ENCODE assay signal across 19 cellular contexts in genomic region chr20:63557481-63557891, GRCh38. TPM values are rescaled to one million over a fixed set of nuclear protein-coding genes. Genes with fewer than 3 reads are reported as not detected.
DNase-seq lines count a peak whose midpoint lies in the region; ATAC-seq, FAIRE-seq and TF ChIP-seq lines count a peak whose summit lies in the region.
"Had no signal": no experiment of that assay in that cellular context is flagged by ENCODE, and none has a peak within 500 bp of the region (broad histone marks: within the 10 kb centered on the region; RNA-seq: fewer than 3 reads in every experiment).

No MANE protein-coding gene starts in this region.

- POLR2A ChIA-PET in HepG2 (lab: Yijun Ruan, JAX): interaction anchor here (1.3 to 1.6 kb wide), 3 partner anchors 11 to 20 kb away, joined by 3 to 7 read pairs (median 6); partner anchors contain the start of genes HELZ2 and PTK6

- TF ChIP-seq RAD21 in HepG2 (CRISPR knock-in tag; IDR thresholded peaks at IDR 0.05): 0 out of 2 replicates have a peak, but pooled peaks have one; percentile 25

- H3K4me2 ChIP-seq in HepG2 (ENCODE audit: low read depth, low read length) (peak overlapping the region; percentile 58), neural progenitor cell (peak overlapping the region; percentile 52)
- H3K4me2 ChIP-seq: BLaER1 had no signal

- no peak overlapping the region for H3K9ac ChIP-seq in HepG2 (ENCODE audit: insufficient read depth, low read depth, low read length)
- no peak overlapping the region for H3K9ac ChIP-seq in neural progenitor cell
- H3K9ac ChIP-seq: BLaER1 had no signal

- H4K20me1 ChIP-seq in HepG2 (ENCODE audit: insufficient read depth, low read length) (no peaks in the 10 kb centered on the region; the same call in 1 of the 2 replicates), neural progenitor cell (ENCODE audit: low read depth) (no peaks in the 10 kb centered on the region)

- peaks cover 11% of the 10 kb centered on the region for H3F3A ChIP-seq in neural progenitor cell (ENCODE audit: low read depth)

- TF ChIP-seq EP300 in HepG2 (IDR thresholded peaks at IDR 0.05; ENCODE audit: low read depth in 2 of 2, low read length in 2 of 2) (no peak), HepG2 (CRISPR knock-in tag; IDR thresholded peaks at IDR 0.05; ENCODE audit: borderline replicate concordance) (no peak)

- H3K36me3 ChIP-seq in HepG2 (replicated peaks in 1 of 2; ENCODE audit: control insufficient read depth in 1 of 2, insufficient read depth in 2 of 2, low read length in 2 of 2): no peaks in the 10 kb centered on the region; a peak in 1 of 5 replicates
- H3K36me3 ChIP-seq in right lobe of liver: peaks cover 0 to 27% (median 9%) of the 10 kb centered on the region in 4 donors
- H3K36me3 ChIP-seq in neural progenitor cell: no peaks in the 10 kb centered on the region
- H3K36me3 ChIP-seq: BLaER1 had no signal

- DNase-seq in HepG2 (ENCODE audit: low spot score) (no peak), right lobe of liver (no peak), neural progenitor cell (ENCODE audit: low spot score) (no peak), GM19240 (ENCODE audit: insufficient read length, low spot score) (no peak), NCI-H524 treated with DMSO at 0.1 percent for 48 hours (lab: John Stamatoyannopoulos, UW) (no peak)
- DNase-seq: 8988T; AML-193; Calu3; CD8-positive, alpha-beta memory T cell; DMS 273 treated with DMSO at 0.1 percent for 48 hours; HCEC 1CT; HFFc6 had no signal

- peaks cover 33% of the 10 kb centered on the region for H3K4me1 ChIP-seq in HepG2 (ENCODE audit: insufficient read depth, low read length)
- H3K4me1 ChIP-seq in right lobe of liver: no peaks in the 10 kb centered on the region
- H3K4me1 ChIP-seq in neural progenitor cell: peaks cover 12% of the 10 kb centered on the region

- H3K9me3 ChIP-seq in HepG2 (ENCODE audit: low read length): no peaks in the 10 kb centered on the region
- H3K9me3 ChIP-seq in right lobe of liver: no peaks in the 10 kb centered on the region
- H3K9me3 ChIP-seq in neural progenitor cell (ENCODE audit: low read depth): no peaks in the 10 kb centered on the region
- H3K9me3 ChIP-seq: BLaER1 had no signal

- no peak for FAIRE-seq in HepG2 (lab: Jason Lieb, UNC)
- FAIRE-seq: H1, HTR-8/SVneo, K562 had no signal

- TF ChIP-seq POLR2A in HepG2 (IDR thresholded peaks at IDR 0.05; ENCODE audit: insufficient read depth in 1 of 2, low read depth in 2 of 2, low read length in 2 of 2) (no peak), right lobe of liver (IDR thresholded peaks at IDR 0.05) (no peak)

- peak; percentile 49 for ATAC-seq in HepG2
- no peak for ATAC-seq in right lobe of liver
- no peak for ATAC-seq in GM18867 (IDR thresholded peaks at IDR 0.05; ENCODE audit: unreplicated experiment)
- ATAC-seq: K562 had no signal

- H3K27me3 ChIP-seq in HepG2 (ENCODE audit: control insufficient read depth in 1 of 2, insufficient read depth in 2 of 2, low read length in 2 of 2) (peaks cover 9 to 22% of the 10 kb centered on the region in 2 experiments; a peak in 3 of 5 replicates), right lobe of liver (no peaks in the 10 kb centered on the region), neural progenitor cell (peaks cover 9% of the 10 kb centered on the region)

- intact Hi-C loops in HepG2 (cut with micrococcal nuclease; ENCODE audit: unreplicated experiment) (no loop called here), right lobe of liver (cut with DNase I) (no loop called here)

- in situ Hi-C loops in HepG2 (cut with HindIII; ENCODE audit: extremely low pct_ligation_motif_present, low pct_unique_long_range_greater_than_20kb): no loop called here

- TF ChIP-seq CTCF in HepG2 (CRISPR knock-in tag; IDR thresholded peaks at IDR 0.05) (no peak), right lobe of liver (IDR thresholded peaks at IDR 0.05) (no peak), brain (conservative IDR thresholded peaks at IDR 0.05) (no peak), neural progenitor cell (IDR thresholded peaks at IDR 0.05) (no peak)

- CTCF ChIA-PET in HepG2 (lab: Yijun Ruan, JAX; ENCODE audit: low intra/inter-chr PET ratio, low total read pairs): no interaction called here

- WGBS in HepG2 (ENCODE audit: low lambda C conversion rate): 42% methylated on average over 16 of the region's 19 CpGs
- WGBS in right lobe of liver (ENCODE audit: insufficient coverage, low coverage, low lambda C conversion rate, missing lambda C conversion rate): 87% methylated on average over 6 of the region's 19 CpGs

- peaks cover 0 to 2% (median 0%) of the 10 kb centered on the region in 5 experiments for H3K9me3 Mint-ChIP-seq in brain
- H3K9me3 Mint-ChIP-seq in neural progenitor cell: peaks cover 2% of the 10 kb centered on the region
- H3K9me3 Mint-ChIP-seq: CD8-positive, alpha-beta memory T cell; HFFc6 had no signal

- H3K4me3 ChIP-seq in HepG2 (replicated peaks in 1 of 3; ENCODE audit: insufficient read depth in 1 of 3, low read depth in 2 of 3, low read length in 3 of 3): peak overlapping the region in 1 of 3 experiments; percentile 30; a peak in 1 of 6 replicates
- H3K4me3 ChIP-seq in right lobe of liver: no peak overlapping the region
- H3K4me3 ChIP-seq in neural progenitor cell: no peak overlapping the region
- H3K4me3 ChIP-seq: BLaER1, K562 had no signal

- H3K36me3 Mint-ChIP-seq in brain: peaks cover 3% of the 10 kb centered on the region
- H3K36me3 Mint-ChIP-seq in neural progenitor cell: peaks cover 2% of the 10 kb centered on the region

- H3K4me1 Mint-ChIP-seq in brain (peaks cover 13% of the 10 kb centered on the region), neural progenitor cell (peaks cover 10% of the 10 kb centered on the region)

- H3K4me3 Mint-ChIP-seq in brain (no peak overlapping the region), neural progenitor cell (peak overlapping the region; percentile 71)
- H3K4me3 Mint-ChIP-seq: CD8-positive, alpha-beta memory T cell; HFFc6 had no signal

- no TSS peak for BruUV-seq in HepG2 (replicated peaks; lab: Mats Ljungman, UMichigan)

- no peaks in the 10 kb centered on the region for H3K79me2 ChIP-seq in HepG2 (ENCODE audit: insufficient read depth, low read length)
- no peaks in the 10 kb centered on the region for H3K79me2 ChIP-seq in neural progenitor cell (ENCODE audit: low read depth)

- H3K27ac ChIP-seq in HepG2 (ENCODE audit: extremely low read length, insufficient read depth, low read length) (no peak overlapping the region), right lobe of liver (no peak overlapping the region), neural progenitor cell (no peak overlapping the region)
- H3K27ac ChIP-seq: BLaER1 had no signal

- H3K27ac Mint-ChIP-seq in brain (peak overlapping the region in 3 of 5 experiments; percentile 58 to 74 (median 67)), neural progenitor cell (peak overlapping the region; percentile 93)
- H3K27ac Mint-ChIP-seq: HFFc6 had no signal

- H3K27me3 Mint-ChIP-seq in brain (no peaks in the 10 kb centered on the region), neural progenitor cell (ENCODE audit: insufficient read depth, low read depth) (peaks cover 4% of the 10 kb centered on the region)

- H2AFZ ChIP-seq in HepG2 (ENCODE audit: low read length) (no peak overlapping the region), neural progenitor cell (replicated peaks) (no peak overlapping the region)

RNA-seq across cellular contexts. Expression of gene FNDC11, which starts 3.5 kb away (rescaled TPM):
- total RNA-seq in HepG2 (2016; rRNA removed; fragmentation: Illumina TruSeq; extraction: Trizol): not detected in 2 replicates
- not detected in 2 replicates for total RNA-seq in HepG2 (2016; cell fraction: cytosol; rRNA removed; fragmentation: Illumina TruSeq; extraction: Trizol; ENCODE audit: low read depth)
- not detected in 2 replicates for total RNA-seq in HepG2 (2016; cell fraction: insoluble cytoplasmic fraction; rRNA removed; fragmentation: Illumina TruSeq; extraction: Trizol)
- not detected in 2 replicates for total RNA-seq in HepG2 (2016; cell fraction: membrane; rRNA removed; fragmentation: Illumina TruSeq; extraction: Trizol)
- not detected in 2 replicates for total RNA-seq in HepG2 (2016; cell fraction: nucleus; rRNA removed; fragmentation: Illumina TruSeq; extraction: Trizol)
- 0.07 and 0.13 TPM in 2 replicates for polyA plus RNA-seq in HepG2 (2011; rRNA removed)
- 0.19 and 0.23 TPM in 2 replicates for polyA plus RNA-seq in HepG2 (2011; cell fraction: cytosol; rRNA removed)
- polyA plus RNA-seq in HepG2 (2011; cell fraction: nucleus; rRNA removed): 0.45 and 0.48 TPM in 2 replicates
- 0.05 TPM in 1 of 2 replicates, not detected in the other for polyA plus RNA-seq in HepG2 (2012)
- not detected in 2 replicates for polyA plus RNA-seq in HepG2 (2016; cell fraction: cytosol; fragmentation: Illumina TruSeq; extraction: Trizol; ENCODE audit: low read depth)
- polyA plus RNA-seq in HepG2 (2016; cell fraction: insoluble cytoplasmic fraction; fragmentation: Illumina TruSeq; extraction: Trizol; ENCODE audit: low read depth): not detected in 2 replicates
- polyA plus RNA-seq in HepG2 (2016; cell fraction: membrane; fragmentation: Illumina TruSeq; extraction: Trizol; ENCODE audit: low read depth): not detected in 2 replicates
- polyA plus RNA-seq in HepG2 (2016; cell fraction: nucleus; fragmentation: Illumina TruSeq; extraction: Trizol; ENCODE audit: insufficient read depth, low read depth): not detected in 2 replicates
- 0.10 and 0.84 TPM in 2 replicates for polyA minus RNA-seq in HepG2 (2011; rRNA and poly(A)+ RNA removed; ENCODE audit: low replicate concordance)
- polyA minus RNA-seq in HepG2 (2011; cell fraction: cytosol; rRNA and poly(A)+ RNA removed): not detected in 2 replicates
- not detected in 2 replicates for polyA minus RNA-seq in HepG2 (2011; cell fraction: nucleus; rRNA and poly(A)+ RNA removed)
- not detected for total RNA-seq in right lobe of liver
- polyA plus RNA-seq in brain (ENCODE audit: insufficient read depth, low read depth, low replicate concordance): 8.0 TPM
- 0.39 and 9.0 TPM in 2 replicates for total RNA-seq in neural progenitor cell (ENCODE audit: low replicate concordance)
- total RNA-seq: Calu3, Daoy, HFFc6 had no signal
- polyA plus RNA-seq: CD8-positive, alpha-beta memory T cell had no signal

RNA-seq across cellular contexts. Expression of gene SRMS, which starts 9.9 kb away (rescaled TPM):
- total RNA-seq in HepG2 (2016; rRNA removed; fragmentation: Illumina TruSeq; extraction: Trizol): not detected in 2 replicates
- not detected in 2 replicates for total RNA-seq in HepG2 (2016; cell fraction: cytosol; rRNA removed; fragmentation: Illumina TruSeq; extraction: Trizol; ENCODE audit: low read depth)
- total RNA-seq in HepG2 (2016; cell fraction: insoluble cytoplasmic fraction; rRNA removed; fragmentation: Illumina TruSeq; extraction: Trizol): not detected in 2 replicates
- total RNA-seq in HepG2 (2016; cell fraction: membrane; rRNA removed; fragmentation: Illumina TruSeq; extraction: Trizol): not detected in 2 replicates
- total RNA-seq in HepG2 (2016; cell fraction: nucleus; rRNA removed; fragmentation: Illumina TruSeq; extraction: Trizol): not detected in 2 replicates
- polyA plus RNA-seq in HepG2 (2011; rRNA removed): 0.09 TPM in 1 of 2 replicates, not detected in the other
- not detected in 2 replicates for polyA plus RNA-seq in HepG2 (2011; cell fraction: cytosol; rRNA removed)
- polyA plus RNA-seq in HepG2 (2011; cell fraction: nucleus; rRNA removed): 0.10 and 0.37 TPM in 2 replicates
- 0.17 TPM in 1 of 2 replicates, not detected in the other for polyA plus RNA-seq in HepG2 (2012)
- not detected in 2 replicates for polyA plus RNA-seq in HepG2 (2016; cell fraction: cytosol; fragmentation: Illumina TruSeq; extraction: Trizol; ENCODE audit: low read depth)
- not detected in 2 replicates for polyA plus RNA-seq in HepG2 (2016; cell fraction: insoluble cytoplasmic fraction; fragmentation: Illumina TruSeq; extraction: Trizol; ENCODE audit: low read depth)
- not detected in 2 replicates for polyA plus RNA-seq in HepG2 (2016; cell fraction: membrane; fragmentation: Illumina TruSeq; extraction: Trizol; ENCODE audit: low read depth)
- polyA plus RNA-seq in HepG2 (2016; cell fraction: nucleus; fragmentation: Illumina TruSeq; extraction: Trizol; ENCODE audit: insufficient read depth, low read depth): not detected in 2 replicates
- polyA minus RNA-seq in HepG2 (2011; rRNA and poly(A)+ RNA removed; ENCODE audit: low replicate concordance): 0.28 TPM in 1 of 2 replicates, not detected in the other
- not detected in 2 replicates for polyA minus RNA-seq in HepG2 (2011; cell fraction: cytosol; rRNA and poly(A)+ RNA removed)
- polyA minus RNA-seq in HepG2 (2011; cell fraction: nucleus; rRNA and poly(A)+ RNA removed): not detected in 2 replicates
- not detected for total RNA-seq in right lobe of liver
- polyA plus RNA-seq in brain (ENCODE audit: insufficient read depth, low read depth, low replicate concordance): not detected
- not detected in 2 replicates for total RNA-seq in neural progenitor cell (ENCODE audit: low replicate concordance)
- total RNA-seq: Calu3; CD8-positive, alpha-beta memory T cell; Daoy; HFFc6; K562 had no signal
- polyA plus RNA-seq: CD8-positive, alpha-beta memory T cell had no signal

RNA-seq across cellular contexts. Expression of gene HELZ2, which starts 16.6 kb away (rescaled TPM):
- total RNA-seq in HepG2 (2016; rRNA removed; fragmentation: Illumina TruSeq; extraction: Trizol) (8.4 and 10.1 TPM in 2 replicates), right lobe of liver (10 to 100 TPM; 14.8 to 30.3 (median 24.1) TPM), neural progenitor cell (ENCODE audit: low replicate concordance) (2.9 and 17.7 TPM in 2 replicates)
- 1.7 and 2.1 TPM in 2 replicates for total RNA-seq in HepG2 (2016; cell fraction: cytosol; rRNA removed; fragmentation: Illumina TruSeq; extraction: Trizol; ENCODE audit: low read depth)
- total RNA-seq in HepG2 (2016; cell fraction: insoluble cytoplasmic fraction; rRNA removed; fragmentation: Illumina TruSeq; extraction: Trizol): 6.8 and 10.0 TPM in 2 replicates
- total RNA-seq in HepG2 (2016; cell fraction: membrane; rRNA removed; fragmentation: Illumina TruSeq; extraction: Trizol): 2.8 and 4.3 TPM in 2 replicates
- 12.8 and 18.4 TPM in 2 replicates for total RNA-seq in HepG2 (2016; cell fraction: nucleus; rRNA removed; fragmentation: Illumina TruSeq; extraction: Trizol)
- polyA plus RNA-seq in HepG2 (2011; rRNA removed) (9.6 and 16.1 TPM in 2 replicates), brain (ENCODE audit: insufficient read depth, low read depth, low replicate concordance) (36.2 TPM)
- 4.5 and 6.0 TPM in 2 replicates for polyA plus RNA-seq in HepG2 (2011; cell fraction: cytosol; rRNA removed)
- polyA plus RNA-seq in HepG2 (2011; cell fraction: nucleus; rRNA removed): 39.6 and 48.2 TPM in 2 replicates
- polyA plus RNA-seq in HepG2 (2012): 12.3 and 14.4 TPM in 2 replicates
- polyA plus RNA-seq in HepG2 (2016; cell fraction: cytosol; fragmentation: Illumina TruSeq; extraction: Trizol; ENCODE audit: low read depth): 0.26 and 0.46 TPM in 2 replicates
- 5.2 and 6.9 TPM in 2 replicates for polyA plus RNA-seq in HepG2 (2016; cell fraction: insoluble cytoplasmic fraction; fragmentation: Illumina TruSeq; extraction: Trizol; ENCODE audit: low read depth)
- polyA plus RNA-seq in HepG2 (2016; cell fraction: membrane; fragmentation: Illumina TruSeq; extraction: Trizol; ENCODE audit: low read depth): 0.43 and 0.84 TPM in 2 replicates
- polyA plus RNA-seq in HepG2 (2016; cell fraction: nucleus; fragmentation: Illumina TruSeq; extraction: Trizol; ENCODE audit: insufficient read depth, low read depth): 17.4 and 18.8 TPM in 2 replicates
- polyA minus RNA-seq in HepG2 (2011; rRNA and poly(A)+ RNA removed; ENCODE audit: low replicate concordance): 33.2 and 74.9 TPM in 2 replicates
- polyA minus RNA-seq in HepG2 (2011; cell fraction: cytosol; rRNA and poly(A)+ RNA removed): 41.7 and 42.0 TPM in 2 replicates
- polyA minus RNA-seq in HepG2 (2011; cell fraction: nucleus; rRNA and poly(A)+ RNA removed): 35.3 and 47.0 TPM in 2 replicates

RNA-seq across cellular contexts. Expression of gene PTK6, which starts 20.3 kb away (rescaled TPM):
- total RNA-seq in HepG2 (2016; rRNA removed; fragmentation: Illumina TruSeq; extraction: Trizol) (not detected in 2 replicates), right lobe of liver (10 to 100 TPM in 1 of 6 experiments, 1 to 10 TPM in 3, under 1 TPM in 2; 0.78 to 11.0 (median 3.6) TPM), neural progenitor cell (ENCODE audit: low replicate concordance) (not detected in 2 replicates)
- total RNA-seq in HepG2 (2016; cell fraction: cytosol; rRNA removed; fragmentation: Illumina TruSeq; extraction: Trizol; ENCODE audit: low read depth): not detected in 2 replicates
- not detected in 2 replicates for total RNA-seq in HepG2 (2016; cell fraction: insoluble cytoplasmic fraction; rRNA removed; fragmentation: Illumina TruSeq; extraction: Trizol)
- not detected in 2 replicates for total RNA-seq in HepG2 (2016; cell fraction: membrane; rRNA removed; fragmentation: Illumina TruSeq; extraction: Trizol)
- not detected in 2 replicates for total RNA-seq in HepG2 (2016; cell fraction: nucleus; rRNA removed; fragmentation: Illumina TruSeq; extraction: Trizol)
- polyA plus RNA-seq in HepG2 (2011; rRNA removed) (0.07 and 0.08 TPM in 2 replicates), brain (ENCODE audit: insufficient read depth, low read depth, low replicate concordance) (0.93 TPM)
- polyA plus RNA-seq in HepG2 (2011; cell fraction: cytosol; rRNA removed): 0.05 and 0.08 TPM in 2 replicates
- 0.27 and 0.42 TPM in 2 replicates for polyA plus RNA-seq in HepG2 (2011; cell fraction: nucleus; rRNA removed)
- polyA plus RNA-seq in HepG2 (2012): 0.09 and 0.11 TPM in 2 replicates
- not detected in 2 replicates for polyA plus RNA-seq in HepG2 (2016; cell fraction: cytosol; fragmentation: Illumina TruSeq; extraction: Trizol; ENCODE audit: low read depth)
- not detected in 2 replicates for polyA plus RNA-seq in HepG2 (2016; cell fraction: insoluble cytoplasmic fraction; fragmentation: Illumina TruSeq; extraction: Trizol; ENCODE audit: low read depth)
- polyA plus RNA-seq in HepG2 (2016; cell fraction: membrane; fragmentation: Illumina TruSeq; extraction: Trizol; ENCODE audit: low read depth): not detected in 2 replicates
- not detected in 2 replicates for polyA plus RNA-seq in HepG2 (2016; cell fraction: nucleus; fragmentation: Illumina TruSeq; extraction: Trizol; ENCODE audit: insufficient read depth, low read depth)
- 0.18 and 9.4 TPM in 2 replicates for polyA minus RNA-seq in HepG2 (2011; rRNA and poly(A)+ RNA removed; ENCODE audit: low replicate concordance)
- not detected in 2 replicates for polyA minus RNA-seq in HepG2 (2011; cell fraction: cytosol; rRNA and poly(A)+ RNA removed)
- 0.12 and 0.13 TPM in 2 replicates for polyA minus RNA-seq in HepG2 (2011; cell fraction: nucleus; rRNA and poly(A)+ RNA removed)
- total RNA-seq: Daoy, K562 had no signal

RNA-seq across cellular contexts. Expression of gene PPDPF, which starts 36.9 kb away (rescaled TPM):
- total RNA-seq in HepG2 (2016; rRNA removed; fragmentation: Illumina TruSeq; extraction: Trizol) (6.0 and 7.0 TPM in 2 replicates), right lobe of liver (10 to 100 TPM; 50.2 to 99.4 (median 76.7) TPM), neural progenitor cell (ENCODE audit: low replicate concordance) (4.1 and 82.2 TPM in 2 replicates)
- total RNA-seq in HepG2 (2016; cell fraction: cytosol; rRNA removed; fragmentation: Illumina TruSeq; extraction: Trizol; ENCODE audit: low read depth): 21.9 and 23.8 TPM in 2 replicates
- 4.3 and 5.4 TPM in 2 replicates for total RNA-seq in HepG2 (2016; cell fraction: insoluble cytoplasmic fraction; rRNA removed; fragmentation: Illumina TruSeq; extraction: Trizol)
- 16.4 and 22.5 TPM in 2 replicates for total RNA-seq in HepG2 (2016; cell fraction: membrane; rRNA removed; fragmentation: Illumina TruSeq; extraction: Trizol)
- total RNA-seq in HepG2 (2016; cell fraction: nucleus; rRNA removed; fragmentation: Illumina TruSeq; extraction: Trizol): 5.4 and 6.2 TPM in 2 replicates
- polyA plus RNA-seq in HepG2 (2011; rRNA removed) (1.8 and 2.2 TPM in 2 replicates), brain (ENCODE audit: insufficient read depth, low read depth, low replicate concordance) (1,213 TPM)
- polyA plus RNA-seq in HepG2 (2011; cell fraction: cytosol; rRNA removed): 2.4 and 6.2 TPM in 2 replicates
- 6.3 and 9.5 TPM in 2 replicates for polyA plus RNA-seq in HepG2 (2011; cell fraction: nucleus; rRNA removed)
- 12.0 and 18.6 TPM in 2 replicates for polyA plus RNA-seq in HepG2 (2012)
- polyA plus RNA-seq in HepG2 (2016; cell fraction: cytosol; fragmentation: Illumina TruSeq; extraction: Trizol; ENCODE audit: low read depth): 606 and 718 TPM in 2 replicates
- polyA plus RNA-seq in HepG2 (2016; cell fraction: insoluble cytoplasmic fraction; fragmentation: Illumina TruSeq; extraction: Trizol; ENCODE audit: low read depth): 42.4 and 57.7 TPM in 2 replicates
- 288 and 295 TPM in 2 replicates for polyA plus RNA-seq in HepG2 (2016; cell fraction: membrane; fragmentation: Illumina TruSeq; extraction: Trizol; ENCODE audit: low read depth)
- 40.1 and 40.2 TPM in 2 replicates for polyA plus RNA-seq in HepG2 (2016; cell fraction: nucleus; fragmentation: Illumina TruSeq; extraction: Trizol; ENCODE audit: insufficient read depth, low read depth)
- polyA minus RNA-seq in HepG2 (2011; rRNA and poly(A)+ RNA removed; ENCODE audit: low replicate concordance): 8.4 and 13.9 TPM in 2 replicates
- polyA minus RNA-seq in HepG2 (2011; cell fraction: cytosol; rRNA and poly(A)+ RNA removed): 15.8 and 39.4 TPM in 2 replicates
- polyA minus RNA-seq in HepG2 (2011; cell fraction: nucleus; rRNA and poly(A)+ RNA removed): 4.5 and 4.8 TPM in 2 replicates
